ENCODE assay signal across 1 cellular context in the genomic region with DNA sequence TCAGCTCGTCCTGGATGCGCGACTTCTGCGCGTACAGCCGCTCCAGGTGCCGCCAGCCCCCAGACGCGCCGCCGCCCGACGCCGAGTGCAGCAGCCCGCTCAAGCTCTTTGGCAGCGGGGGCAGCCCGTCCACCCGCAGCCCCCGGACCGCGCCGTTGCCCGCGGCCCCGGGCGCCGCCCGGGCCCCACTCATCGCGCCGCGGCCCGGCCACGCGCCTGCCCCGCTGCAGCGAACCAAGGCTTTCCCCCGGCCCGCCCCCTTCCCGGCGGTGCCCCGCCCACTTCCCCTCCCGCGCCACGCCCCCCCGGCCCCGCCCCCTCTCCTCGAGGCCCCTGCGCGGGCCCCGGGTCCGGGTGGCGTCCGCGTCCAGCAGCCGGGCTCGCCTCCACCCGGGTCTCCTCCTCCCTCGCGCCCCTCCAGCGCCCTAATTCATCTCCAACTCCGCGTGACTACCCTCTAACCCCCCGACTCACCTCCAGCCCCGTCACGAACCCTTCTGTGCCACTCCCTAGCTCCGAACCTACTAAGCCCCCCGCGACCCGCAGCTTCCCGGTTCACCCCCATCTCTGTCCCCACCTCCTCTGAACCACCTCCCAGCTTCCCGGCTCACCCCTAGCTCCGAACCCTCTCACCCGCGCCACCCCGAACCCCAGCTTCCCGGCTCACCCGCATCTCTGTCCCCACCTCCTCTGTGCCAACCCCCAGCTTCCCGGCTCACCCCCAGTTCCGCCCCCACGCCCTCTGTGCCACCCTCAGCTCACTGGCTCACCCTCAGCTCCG.
TF ChIP-seq lines count a peak whose summit lies in the region.

FAM89A (minus strand) TSS at position 236 of the 781 bp plus-strand sequence; CDS start at position 193, 43 bp downstream.

TF ChIP-seq in K562, 482 proteins besides CTCF, POLR2A, EP300 and RAD21 (continued from another document):
- TF ChIP-seq, protein P1, sequence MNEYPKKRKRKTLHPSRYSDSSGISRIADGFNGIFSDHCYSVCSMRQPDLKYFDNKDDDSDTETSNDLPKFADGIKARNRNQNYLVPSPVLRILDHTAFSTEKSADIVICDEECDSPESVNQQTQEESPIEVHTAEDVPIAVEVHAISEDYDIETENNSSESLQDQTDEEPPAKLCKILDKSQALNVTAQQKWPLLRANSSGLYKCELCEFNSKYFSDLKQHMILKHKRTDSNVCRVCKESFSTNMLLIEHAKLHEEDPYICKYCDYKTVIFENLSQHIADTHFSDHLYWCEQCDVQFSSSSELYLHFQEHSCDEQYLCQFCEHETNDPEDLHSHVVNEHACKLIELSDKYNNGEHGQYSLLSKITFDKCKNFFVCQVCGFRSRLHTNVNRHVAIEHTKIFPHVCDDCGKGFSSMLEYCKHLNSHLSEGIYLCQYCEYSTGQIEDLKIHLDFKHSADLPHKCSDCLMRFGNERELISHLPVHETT (CRISPR knock-in tag; conservative IDR thresholded peaks at IDR 0.05 in 1 of 2, IDR thresholded peaks at IDR 0.05 in 1 of 2) = peak in 1 of 2 experiments; percentile 43; a peak in 1 of 4 replicates
- peak; percentile 60 for TF ChIP-seq HMGN3 (IDR thresholded peaks at IDR 0.05; ENCODE audit: borderline replicate concordance, extremely low read depth, insufficient read length, low read depth, low read length)
- TF ChIP-seq RBM25 (IDR thresholded peaks at IDR 0.05; ENCODE audit: low read depth, low read length, severe bottlenecking) = no peak
- peak; percentile 30 for TF ChIP-seq TAF1 (IDR thresholded peaks at IDR 0.05; ENCODE audit: control insufficient read depth, extremely low read depth, insufficient read depth, low read length, severe bottlenecking)
- TF ChIP-seq OTX1 (CRISPR knock-in tag; IDR thresholded peaks at IDR 0.05) = peak; percentile 94
- TF ChIP-seq CREM (IDR thresholded peaks at IDR 0.05; ENCODE audit: low read depth) = 0 out of 2 replicates have a peak, but pooled peaks have one; percentile 10
- 0 out of 2 replicates have a peak, but pooled peaks have one; percentile 39 for TF ChIP-seq KLF13 (tag; IDR thresholded peaks at IDR 0.05; ENCODE audit: borderline replicate concordance, low read depth)
- TF ChIP-seq POLR2AphosphoS5 (IDR thresholded peaks at IDR 0.05; ENCODE audit: control insufficient read depth, insufficient read depth, low read depth, low read length) = peak; percentile 43; the same call in 1 of the 2 replicates
- peak; percentile 76 for TF ChIP-seq CXXC5 (CRISPR knock-in tag; IDR thresholded peaks at IDR 0.05)
- no peak for TF ChIP-seq ZNF121 (CRISPR knock-in tag; conservative IDR thresholded peaks at IDR 0.05)
- TF ChIP-seq ESRRB (CRISPR knock-in tag; IDR thresholded peaks at IDR 0.05; ENCODE audit: borderline replicate concordance) = no peak
- TF ChIP-seq SIN3B (IDR thresholded peaks at IDR 0.05; ENCODE audit: low read depth) = peak; percentile 71; the same call in 1 of the 2 replicates
- TF ChIP-seq SNIP1 (IDR thresholded peaks at IDR 0.05; ENCODE audit: low read depth) = peak; percentile 79; the same call in 1 of the 2 replicates
- 0 out of 2 replicates have a peak, but pooled peaks have one; percentile 70 for TF ChIP-seq HLTF (IDR thresholded peaks at IDR 0.05)
- TF ChIP-seq HMG20A (CRISPR knock-in tag; conservative IDR thresholded peaks at IDR 0.05) = no peak
- 0 out of 2 replicates have a peak, but pooled peaks have one; percentile 42 for TF ChIP-seq THAP12 (CRISPR knock-in tag; IDR thresholded peaks at IDR 0.05)
- no peak for TF ChIP-seq EWSR1 (IDR thresholded peaks at IDR 0.05; ENCODE audit: borderline replicate concordance, low read depth, partially characterized antibody)
- peak; percentile 32 for TF ChIP-seq TBP (optimal IDR thresholded peaks at IDR 0.05; ENCODE audit: low read depth, low read length)
- peak; percentile 46; the same call in 1 of the 2 replicates for TF ChIP-seq NFIC (IDR thresholded peaks at IDR 0.05)
- 0 out of 2 replicates have a peak, but pooled peaks have one; percentile 6 for TF ChIP-seq ZNF76 (CRISPR knock-in tag; IDR thresholded peaks at IDR 0.05; ENCODE audit: borderline replicate concordance)
- no peak for TF ChIP-seq RHOXF2B (CRISPR knock-in tag; conservative IDR thresholded peaks at IDR 0.05)
- TF ChIP-seq, protein P2, sequence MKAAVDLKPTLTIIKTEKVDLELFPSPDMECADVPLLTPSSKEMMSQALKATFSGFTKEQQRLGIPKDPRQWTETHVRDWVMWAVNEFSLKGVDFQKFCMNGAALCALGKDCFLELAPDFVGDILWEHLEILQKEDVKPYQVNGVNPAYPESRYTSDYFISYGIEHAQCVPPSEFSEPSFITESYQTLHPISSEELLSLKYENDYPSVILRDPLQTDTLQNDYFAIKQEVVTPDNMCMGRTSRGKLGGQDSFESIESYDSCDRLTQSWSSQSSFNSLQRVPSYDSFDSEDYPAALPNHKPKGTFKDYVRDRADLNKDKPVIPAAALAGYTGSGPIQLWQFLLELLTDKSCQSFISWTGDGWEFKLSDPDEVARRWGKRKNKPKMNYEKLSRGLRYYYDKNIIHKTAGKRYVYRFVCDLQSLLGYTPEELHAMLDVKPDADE (conservative IDR thresholded peaks at IDR 0.05; ENCODE audit: control insufficient read depth, low read depth, low read length) = peak; percentile 83
- peak; percentile 69 for TF ChIP-seq CCNT2 (IDR thresholded peaks at IDR 0.05; ENCODE audit: borderline replicate concordance, extremely low read depth, insufficient read length, low read depth, low read length)
- TF ChIP-seq GABPB2 (CRISPR knock-in tag; conservative IDR thresholded peaks at IDR 0.05) = no peak
- TF ChIP-seq POLR2H (tag; IDR thresholded peaks at IDR 0.05; ENCODE audit: low read depth) = peak; percentile 67
- TF ChIP-seq NR2C1 (IDR thresholded peaks at IDR 0.05) = no peak
- no peak for TF ChIP-seq NR2C1 (tag; IDR thresholded peaks at IDR 0.05)
